Comparison of ENCODE assay signal across 21 cellular contexts in genomic region chr1:182672487-182672836, GRCh38. TPM values are rescaled to one million over a fixed set of nuclear protein-coding genes. Genes with fewer than 3 reads are reported as not detected.
DNase-seq lines count a peak whose midpoint lies in the region; FAIRE-seq and TF ChIP-seq lines count a peak whose summit lies in the region.
"Had no signal": no experiment of that assay in that cellular context is flagged by ENCODE, and none has a peak within 500 bp of the region (broad histone marks: within the 10 kb centered on the region; RNA-seq: fewer than 3 reads in every experiment).

No MANE protein-coding gene starts in this region.

- no peak for FAIRE-seq in astrocyte (lab: Jason Lieb, UNC)
- FAIRE-seq: GM18507, HTR-8/SVneo had no signal

- H3K27ac ChIP-seq in HEK293 (ENCODE audit: extremely low read depth, low read depth, low read length) (no peak overlapping the region), astrocyte (ENCODE audit: low read depth, low read length) (no peak overlapping the region), mesendoderm (ENCODE audit: low read depth, low read length) (no peak overlapping the region)
- H3K27ac ChIP-seq: 22Rv1, Peyer's patch had no signal

- H3K9me3 Mint-ChIP-seq in astrocyte (ENCODE audit: unreplicated experiment) (no peaks in the 10 kb centered on the region), MCF 10A (ENCODE audit: unreplicated experiment) (no peaks in the 10 kb centered on the region)
- H3K9me3 Mint-ChIP-seq: H9, HFFc6 had no signal

- no CpG with 5 or more reads among the region's 1 CpG for WGBS in mesendoderm (ENCODE audit: extremely low coverage, insufficient coverage, low lambda C conversion rate)

- H4K5ac ChIP-seq in mesendoderm (ENCODE audit: low read length), result no peak overlapping the region

- no TSS peak for BruUV-seq in MCF 10A (replicated peaks; lab: Mats Ljungman, UMichigan)

- peaks cover 19% of the 10 kb centered on the region for H3K27me3 Mint-ChIP-seq in astrocyte (ENCODE audit: low read depth, unreplicated experiment)
- H3K27me3 Mint-ChIP-seq in MCF 10A (ENCODE audit: insufficient read depth, unreplicated experiment), result peaks cover 24% of the 10 kb centered on the region

- no peak overlapping the region for H3K4ac ChIP-seq in mesendoderm (ENCODE audit: low read depth, low read length)

- no peak overlapping the region for H2BK15ac ChIP-seq in mesendoderm (replicated peaks; ENCODE audit: low read depth)

- no peak overlapping the region for H3K27ac Mint-ChIP-seq in astrocyte (ENCODE audit: unreplicated experiment)
- no peak overlapping the region for H3K27ac Mint-ChIP-seq in MCF 10A (ENCODE audit: low read depth, unreplicated experiment)
- H3K27ac Mint-ChIP-seq: H9, HFFc6 had no signal

- no peaks in the 10 kb centered on the region for H3K79me1 ChIP-seq in mesendoderm (ENCODE audit: low read length)

- CTCF ChIA-PET in HEK293 (lab: Yijun Ruan, JAX), result interaction anchor here (0.9 to 2.7 kb wide), 4 partner anchors 9 to 115 kb away, joined by 3 to 13 read pairs (median 4); no protein-coding TSS in a partner anchor
- CTCF ChIA-PET in MCF 10A (lab: Yijun Ruan, JAX), result interaction anchor here (0.8 to 1.1 kb wide), 2 partner anchors 60 to 77 kb away, joined by 3 read pairs; no protein-coding TSS in a partner anchor

- no peaks in the 10 kb centered on the region for H3K4me1 ChIP-seq in HEK293 (ENCODE audit: control insufficient read depth, insufficient read depth, low read length)
- H3K4me1 ChIP-seq in astrocyte (ENCODE audit: insufficient read depth, low read length), result no peaks in the 10 kb centered on the region
- H3K4me1 ChIP-seq in mesendoderm (ENCODE audit: control insufficient read depth, low read depth, low read length), result peaks cover 22% of the 10 kb centered on the region

- H2AFZ ChIP-seq in astrocyte (ENCODE audit: low read depth, low read length), result peak overlapping the region; percentile 10

- no peak overlapping the region for H4K8ac ChIP-seq in mesendoderm (ENCODE audit: low read depth, low read length)

- DNase-seq in DMS79 treated with DMSO at 0.1 percent for 48 hours (lab: John Stamatoyannopoulos, UW) (peak; percentile 39), DMS79 (lab: John Stamatoyannopoulos, UW) (no peak), astrocyte (ENCODE audit: low read depth) (no peak), mesendoderm (no peak), T-helper 1 cell (no peak), MCF 10A (ENCODE audit: unreplicated experiment) (no peak)
- DNase-seq in activated CD4-positive, alpha-beta T cell treated with anti-CD3 and anti-CD28 coated beads for 4 hours, result no peak
- DNase-seq: Calu3, H9, HFFc6, KBM-7, OCI-M1, Peyer's patch, SHP77 treated with DMSO at 0.1 percent for 48 hours had no signal

- H3K4me2 ChIP-seq in astrocyte (ENCODE audit: low read length) (no peak overlapping the region), mesendoderm (ENCODE audit: low read length) (no peak overlapping the region)

- H3K9me3 ChIP-seq in HEK293 (ENCODE audit: control insufficient read depth, insufficient read depth, low read depth, low read length) (no peaks in the 10 kb centered on the region), astrocyte (ENCODE audit: insufficient read depth, low read depth, low read length) (no peaks in the 10 kb centered on the region)
- H3K9me3 ChIP-seq: Peyer's patch had no signal

- peaks cover 10% of the 10 kb centered on the region for H3K4me1 Mint-ChIP-seq in astrocyte (ENCODE audit: low read depth, unreplicated experiment)
- H3K4me1 Mint-ChIP-seq in MCF 10A (ENCODE audit: insufficient read depth, unreplicated experiment), result peaks cover 6% of the 10 kb centered on the region

- peak overlapping the region; percentile 27 for H2BK5ac ChIP-seq in mesendoderm (ENCODE audit: low read length)

- intact Hi-C loops in MCF 10A (cut with micrococcal nuclease), result no loop called here

- TF ChIP-seq CTCF in HEK293 (tag by site-specific recombination; IDR thresholded peaks at IDR 0.05) (no peak), astrocyte (IDR thresholded peaks at IDR 0.05; ENCODE audit: insufficient read depth, low read depth, low read length) (no peak), MCF 10A (IDR thresholded peaks at IDR 0.05; ENCODE audit: unreplicated experiment) (no peak)

- H3K56ac ChIP-seq in mesendoderm (ENCODE audit: low read length), result peak overlapping the region; percentile 68

- H3K27me3 ChIP-seq in astrocyte (ENCODE audit: insufficient read depth, low read length) (peaks cover 9% of the 10 kb centered on the region), mesendoderm (ENCODE audit: insufficient read depth, low read length, poor library complexity) (no peaks in the 10 kb centered on the region)
- H3K27me3 ChIP-seq: Peyer's patch had no signal

- H3K18ac ChIP-seq in mesendoderm (ENCODE audit: low read length), result no peak overlapping the region

- H2BK120ac ChIP-seq in mesendoderm (ENCODE audit: low read depth, low read length), result no peak overlapping the region

- H3K9ac ChIP-seq in astrocyte (ENCODE audit: low read length) (no peak overlapping the region), mesendoderm (ENCODE audit: low read length) (peak overlapping the region; percentile 27)

- no peaks in the 10 kb centered on the region for H3K79me2 ChIP-seq in astrocyte (ENCODE audit: insufficient read depth, low read length)
- no peaks in the 10 kb centered on the region for H3K79me2 ChIP-seq in mesendoderm (ENCODE audit: control insufficient read depth, insufficient read depth, low read length)

- POLR2A ChIA-PET in HEK293 (lab: Yijun Ruan, JAX) (no interaction called here), MCF 10A (lab: Yijun Ruan, JAX) (interaction anchor here (1.4 kb wide), 1 partner anchor 12 kb away, joined by 7 read pairs; no protein-coding TSS in a partner anchor)

- no peaks in the 10 kb centered on the region for H3K36me3 Mint-ChIP-seq in astrocyte (ENCODE audit: low read depth, unreplicated experiment)
- no peaks in the 10 kb centered on the region for H3K36me3 Mint-ChIP-seq in MCF 10A (ENCODE audit: insufficient read depth, unreplicated experiment)

- no peak overlapping the region for H3K4me3 ChIP-seq in HEK293 (ENCODE audit: low read depth, low read length)
- no peak overlapping the region for H3K4me3 ChIP-seq in astrocyte (ENCODE audit: insufficient read depth, low read depth, low read length)
- no peak overlapping the region for H3K4me3 ChIP-seq in mesendoderm (ENCODE audit: low read length)
- H3K4me3 ChIP-seq: Peyer's patch had no signal

- no peak overlapping the region for H3K23ac ChIP-seq in mesendoderm (ENCODE audit: low read length)

- no peak overlapping the region for H3K4me3 Mint-ChIP-seq in astrocyte (ENCODE audit: unreplicated experiment)
- no peak overlapping the region for H3K4me3 Mint-ChIP-seq in MCF 10A (ENCODE audit: unreplicated experiment)
- H3K4me3 Mint-ChIP-seq: H9, HFFc6 had no signal

- no peaks in the 10 kb centered on the region for H3K36me3 ChIP-seq in HEK293 (ENCODE audit: control insufficient read depth in 2 of 2, insufficient read depth in 1 of 2, low read length in 2 of 2)
- no peaks in the 10 kb centered on the region for H3K36me3 ChIP-seq in astrocyte (ENCODE audit: insufficient read depth, low read length)
- no peaks in the 10 kb centered on the region for H3K36me3 ChIP-seq in mesendoderm (ENCODE audit: control insufficient read depth, insufficient read depth, low read length)
- H3K36me3 ChIP-seq: Peyer's patch had no signal

- H2AK5ac ChIP-seq in mesendoderm (ENCODE audit: low read length), result no peak overlapping the region

- H4K20me1 ChIP-seq in astrocyte (ENCODE audit: insufficient read depth, low read length), result no peaks in the 10 kb centered on the region

TF ChIP-seq in HEK293, 187 proteins besides CTCF, POLR2A, EP300 and RAD21:
- TF ChIP-seq ZNF704 (tag by site-specific recombination; IDR thresholded peaks at IDR 0.05) (no peak), ZNF600 (tag by site-specific recombination; IDR thresholded peaks at IDR 0.05) (peak; percentile 62; the same call in 1 of the 2 replicates), ZNF792 (tag by site-specific recombination; IDR thresholded peaks at IDR 0.05) (no peak), PRDM1 (tag by site-specific recombination; IDR thresholded peaks at IDR 0.05) (peak; percentile 67; the same call in 1 of the 2 replicates), ZNF433 (tag by site-specific recombination; IDR thresholded peaks at IDR 0.05; ENCODE audit: low read depth) (no peak)
TF ChIP-seq in HEK293: peak in this region for 2.

RNA-seq across cellular contexts. Expression of gene RGS8, which starts 11.9 kb away (rescaled TPM):
- 0.09 and 0.12 TPM in 2 replicates for total RNA-seq in astrocyte
- 1.3 TPM for polyA plus RNA-seq in mesendoderm (2013, experiment 1 of 2)
- 1.0 TPM for polyA plus RNA-seq in mesendoderm (2013, experiment 2 of 2)
- total RNA-seq in MCF 10A (2022), result not detected in 2 replicates
- total RNA-seq: Calu3, Daoy, G401, H9, HFFc6, Peyer's patch had no signal
- polyA plus RNA-seq: BJ had no signal
